Comparison of ENCODE assay signal across 11 cellular contexts in the genomic region with DNA sequence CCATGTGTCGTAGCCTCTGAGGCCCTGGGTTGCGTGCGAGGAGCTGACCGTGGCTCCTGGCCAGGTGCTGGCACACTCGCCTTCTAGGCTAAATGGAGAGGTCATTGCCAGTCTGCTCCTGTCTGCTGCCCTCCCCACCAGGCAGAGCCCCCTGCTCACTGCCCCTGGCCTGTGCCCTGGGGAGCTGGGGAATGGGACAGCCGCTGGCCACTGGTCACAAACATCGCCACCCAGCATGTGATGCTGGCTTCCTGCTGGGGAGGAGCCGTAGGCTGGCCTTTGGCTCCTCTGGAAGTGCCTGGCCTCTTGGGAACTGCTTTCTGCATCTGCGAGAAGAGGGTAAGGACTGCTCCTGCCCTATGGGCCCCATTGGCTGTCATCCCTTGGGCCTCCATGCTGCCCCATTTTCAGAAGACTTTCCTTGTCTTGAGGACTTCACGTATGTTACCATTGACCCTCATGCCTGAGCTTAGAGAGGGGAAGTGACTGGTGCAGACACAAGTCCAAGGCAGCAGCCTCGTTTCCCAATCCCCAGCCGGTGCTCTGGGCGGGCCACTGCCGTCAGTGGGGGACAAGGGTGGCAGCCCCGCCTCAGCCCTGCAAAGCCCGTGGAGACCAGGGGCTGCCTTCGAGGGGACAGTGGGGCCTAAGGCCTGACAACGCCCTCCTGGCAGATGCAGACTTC. TPM values are rescaled to one million over a fixed set of nuclear protein-coding genes. Genes with fewer than 3 reads are reported as not detected.
DNase-seq lines count a peak whose midpoint lies in the region; ATAC-seq lines count a peak whose summit lies in the region.
"Had no signal": no experiment of that assay in that cellular context is flagged by ENCODE, and none has a peak within 500 bp of the region (broad histone marks: within the 10 kb centered on the region; RNA-seq: fewer than 3 reads in every experiment).

No MANE protein-coding gene starts in this region.

- peak; percentile 79 for DNase-seq in SIG-M5 treated with dmso at 0.1 percent for 504 hours (lab: John Stamatoyannopoulos, UW; ENCODE audit: unreplicated experiment)
- no peak for DNase-seq in SIG-M5 (lab: John Stamatoyannopoulos, UW)
- peak; percentile 63 for DNase-seq in mucosa of gallbladder (ENCODE audit: low spot score)
- DNase-seq in NCI-H128 (lab: John Stamatoyannopoulos, UW; ENCODE audit: unreplicated experiment) = no peak
- no peak for DNase-seq in stimulated activated CD4-positive, alpha-beta T cell treated with anti-CD3 and anti-CD28 coated beads, Interleukin-1b, Interleukin-23, amount 100 ng/mL, for 48 hours
- no peak for DNase-seq in activated T-cell treated with anti-CD3 and anti-CD28 coated beads, Interleukin-2, amount 50 U/mL, for 24 hours
- DNase-seq: activated CD4-positive, alpha-beta T cell treated with anti-CD3 and anti-CD28 coated beads for 1 hour had no signal

- peaks cover 48% of the 10 kb centered on the region for H3K27me3 Mint-ChIP-seq in activated T-cell treated with anti-CD3 and anti-CD28 coated beads, Interleukin-2, amount 50 U/mL, for 24 hours

- H3K27ac Mint-ChIP-seq in activated T-cell treated with anti-CD3 and anti-CD28 coated beads, Interleukin-2, amount 50 U/mL, for 24 hours = no peak overlapping the region

- peaks cover 3% of the 10 kb centered on the region for H3K4me1 ChIP-seq in urinary bladder (ENCODE audit: insufficient read depth)

- H3K36me3 Mint-ChIP-seq in activated T-cell treated with anti-CD3 and anti-CD28 coated beads, Interleukin-2, amount 50 U/mL, for 24 hours (ENCODE audit: low read depth) = no peaks in the 10 kb centered on the region

- H3K4me3 ChIP-seq in urinary bladder (ENCODE audit: low read depth, low read length) = no peak overlapping the region
- H3K4me3 ChIP-seq: cardiac muscle cell had no signal

- WGBS in urinary bladder = 44% methylated on average over 18 of the region's 18 CpGs

- peak; percentile 1 for ATAC-seq in esophagus mucosa

- H3K36me3 ChIP-seq in urinary bladder (ENCODE audit: insufficient read depth) = no peaks in the 10 kb centered on the region
- H3K36me3 ChIP-seq: cardiac muscle cell had no signal

- H3K4me1 Mint-ChIP-seq in activated T-cell treated with anti-CD3 and anti-CD28 coated beads, Interleukin-2, amount 50 U/mL, for 24 hours (ENCODE audit: low read depth) = peaks cover 2% of the 10 kb centered on the region

- peak overlapping the region; percentile 53 for H3K27ac ChIP-seq in urinary bladder (ENCODE audit: low read depth)
- H3K27ac ChIP-seq: cardiac muscle cell had no signal

- no peaks in the 10 kb centered on the region for H3K9me3 Mint-ChIP-seq in activated T-cell treated with anti-CD3 and anti-CD28 coated beads, Interleukin-2, amount 50 U/mL, for 24 hours

- H3K4me3 Mint-ChIP-seq in activated T-cell treated with anti-CD3 and anti-CD28 coated beads, Interleukin-2, amount 50 U/mL, for 24 hours = no peak overlapping the region

RNA-seq across cellular contexts. Expression of a gene that starts 2.0 kb away (rescaled TPM):
- total RNA-seq in esophagus mucosa = 85.3 TPM
- 133 TPM for total RNA-seq in mucosa of gallbladder
- total RNA-seq in urinary bladder = 45.7 TPM
- polyA plus RNA-seq in urinary bladder = 169 TPM

RNA-seq across cellular contexts. Expression of a gene that starts 26.8 kb away (rescaled TPM):
- total RNA-seq in esophagus mucosa (0.20 TPM), mucosa of gallbladder (22.9 TPM), urinary bladder (0.79 TPM)
- 3.2 TPM for polyA plus RNA-seq in urinary bladder
- polyA plus RNA-seq: AG04450 had no signal

RNA-seq across cellular contexts. Expression of a gene that starts 37.3 kb away (rescaled TPM):
- total RNA-seq in esophagus mucosa = not detected
- total RNA-seq in mucosa of gallbladder = 0.60 TPM
- total RNA-seq in urinary bladder = not detected
- polyA plus RNA-seq in urinary bladder = not detected
- total RNA-seq: cardiac muscle cell had no signal
- polyA plus RNA-seq: AG04450, cardiac muscle cell had no signal

Comparison
In these comparisons a context has a peak if more than half of its experiments do, and no peak if none do; other contexts are left out.
1. DNase-seq: peak in SIG-M5 treated with dmso at 0.1 percent for 504 hours (single experiment) and mucosa of gallbladder (single experiment); none in SIG-M5 (single experiment), NCI-H128 (single experiment), stimulated activated CD4-positive, alpha-beta T cell treated with anti-CD3 and anti-CD28 coated beads, Interleukin-1b, Interleukin-23, amount 100 ng/mL, for 48 hours (single experiment) and activated T-cell treated with anti-CD3 and anti-CD28 coated beads, Interleukin-2, amount 50 U/mL, for 24 hours (single experiment).
2. RNA of a gene that starts 26.8 kb away (total RNA-seq): 22.9 TPM in mucosa of gallbladder (single experiment); 0.79 TPM in urinary bladder (single experiment) and 0.20 TPM in esophagus mucosa (single experiment); every median in the first group is over 10 times any median in the second.